In the genomic region with DNA sequence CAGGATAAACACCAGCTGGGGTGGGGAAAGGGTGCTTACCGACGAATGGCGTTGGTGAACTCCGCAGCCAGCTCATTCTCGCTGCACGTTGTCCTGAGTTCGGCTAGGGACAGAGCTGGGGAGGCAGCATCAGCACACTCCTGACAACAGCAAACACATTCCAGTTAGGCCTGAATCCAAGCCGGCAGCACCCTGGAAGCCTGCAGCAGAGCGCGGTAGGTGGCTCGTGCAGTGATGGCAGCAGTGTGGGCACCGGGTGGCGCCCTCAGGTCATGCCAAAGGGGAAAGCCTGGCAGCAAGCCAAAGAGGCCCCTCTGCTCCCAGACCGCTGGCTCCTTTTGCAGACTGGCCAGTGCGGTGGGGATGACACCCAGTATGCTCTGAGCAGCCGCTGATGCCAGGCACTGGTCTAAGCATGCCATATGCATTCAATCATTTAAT, we compare ENCODE assay signal across 8 cellular contexts.
A peak's percentile ranks its signal among the peaks of the same experiment; 100 is the strongest.
DNase-seq lines count a peak whose midpoint lies in the region; ATAC-seq lines count a peak whose summit lies in the region.

No MANE protein-coding gene starts in this region.

- DNase-seq in A172 (ENCODE audit: low spot score), result peak; percentile 50
- DNase-seq in H7, result peak; percentile 70
- DNase-seq in activated T-cell treated with anti-CD3 and anti-CD28 coated beads, Interleukin-2, amount 50 U/mL, for 1 hour, result peak; percentile 31
- peak; percentile 58 for DNase-seq in left lobe of liver (ENCODE audit: low spot score)
- DNase-seq in DMS114 treated with DMSO at 0.1 percent for 48 hours (lab: John Stamatoyannopoulos, UW; ENCODE audit: unreplicated experiment), result no peak
- DNase-seq in SKM-1 (lab: John Stamatoyannopoulos, UW; ENCODE audit: unreplicated experiment), result no peak

- H3K4me3 ChIP-seq in H7 (ENCODE audit: insufficient read depth, low read depth, low read length), result no peak overlapping the region

- H3K27me3 ChIP-seq in H7 (ENCODE audit: control insufficient read depth, insufficient read depth, low read length), result no peaks in the 10 kb centered on the region

- H3K36me3 ChIP-seq in H7 (replicated peaks; ENCODE audit: control insufficient read depth, insufficient read depth, low read length), result no peaks in the 10 kb centered on the region

- ATAC-seq in left lobe of liver (peak; percentile 83), HG03139 (IDR thresholded peaks at IDR 0.05; ENCODE audit: unreplicated experiment) (no peak), HG03457 (IDR thresholded peaks at IDR 0.05; ENCODE audit: unreplicated experiment) (no peak)

Comparison
In these comparisons a context has a peak if more than half of its experiments do, and no peak if none do; other contexts are left out.
1. DNase-seq: peak in A172 (single experiment), H7 (single experiment), activated T-cell treated with anti-CD3 and anti-CD28 coated beads, Interleukin-2, amount 50 U/mL, for 1 hour (single experiment) and left lobe of liver (single experiment); none in DMS114 treated with DMSO at 0.1 percent for 48 hours (single experiment) and SKM-1 (single experiment).